Comparison of ENCODE assay signal across 9 cellular contexts in the genomic region with DNA sequence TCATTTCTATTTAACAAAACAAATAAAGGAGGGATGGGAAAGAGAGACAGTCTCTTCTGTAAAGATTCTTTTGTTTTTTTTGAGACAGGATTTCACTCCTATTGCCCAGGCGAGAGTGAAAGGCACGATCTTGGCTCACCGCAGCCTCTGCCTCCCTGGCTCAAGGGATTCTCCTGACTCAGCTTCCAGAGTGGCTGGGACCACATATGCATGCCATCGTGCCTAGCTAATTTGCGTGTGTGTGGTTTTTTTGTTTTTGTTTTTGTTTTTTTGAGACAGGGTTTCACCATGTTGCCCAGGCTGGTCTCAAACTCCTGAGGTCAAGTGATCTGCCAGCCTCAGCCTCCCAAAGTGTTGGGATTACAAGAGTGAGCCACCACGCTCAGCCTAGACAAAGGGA. TPM values are rescaled to one million over a fixed set of nuclear protein-coding genes. Genes with fewer than 3 reads are reported as not detected.
A peak's percentile ranks its signal among the peaks of the same experiment; 100 is the strongest.
DNase-seq lines count a peak whose midpoint lies in the region; ATAC-seq, FAIRE-seq and TF ChIP-seq lines count a peak whose summit lies in the region.
"Had no signal": no experiment of that assay in that cellular context is flagged by ENCODE, and none has a peak within 500 bp of the region (broad histone marks: within the 10 kb centered on the region; RNA-seq: fewer than 3 reads in every experiment).

No MANE protein-coding gene starts in this region.

- no peak for ATAC-seq in GM21576 (IDR thresholded peaks at IDR 0.05; ENCODE audit: unreplicated experiment)
- ATAC-seq in activated T-cell treated with anti-CD3 and anti-CD28 coated beads, Interleukin-2, amount 50 U/mL, for 4 hours: no peak

- no peak overlapping the region for H3K9ac ChIP-seq in kidney (ENCODE audit: low read length in 2 of 2)

- H3K36me3 ChIP-seq in kidney (ENCODE audit: control insufficient read depth in 1 of 2, insufficient read depth in 2 of 2, low read length in 2 of 2): no peaks in the 10 kb centered on the region

- no peak overlapping the region for H3K27ac ChIP-seq in kidney (ENCODE audit: low read depth in 2 of 2, low read length in 2 of 2)

- no peaks in the 10 kb centered on the region for H3K9me3 Mint-ChIP-seq in activated T-cell treated with anti-CD3 and anti-CD28 coated beads, Interleukin-2, amount 50 U/mL, for 4 hours

- H3K27me3 Mint-ChIP-seq in activated T-cell treated with anti-CD3 and anti-CD28 coated beads, Interleukin-2, amount 50 U/mL, for 4 hours (ENCODE audit: low read depth): no peaks in the 10 kb centered on the region

- no peak overlapping the region for H3K4me3 Mint-ChIP-seq in activated T-cell treated with anti-CD3 and anti-CD28 coated beads, Interleukin-2, amount 50 U/mL, for 4 hours

- DNase-seq in AG09309 (ENCODE audit: low read depth): peak; percentile 68
- DNase-seq in HCEC 1CT: peak; percentile 68
- peak; percentile 82 for DNase-seq in astrocyte of the spinal cord (ENCODE audit: low read depth, low spot score)
- no peak for DNase-seq in kidney
- DNase-seq in OCI-M2 (lab: John Stamatoyannopoulos, UW; ENCODE audit: unreplicated experiment): no peak
- no peak for DNase-seq in cerebellum (ENCODE audit: low spot score)
- no peak for DNase-seq in activated T-cell treated with anti-CD3 and anti-CD28 coated beads, Interleukin-2, amount 50 U/mL, for 4 hours
- DNase-seq: activated CD4-positive, alpha-beta T cell treated with anti-CD3 and anti-CD28 coated beads, Interleukin-2, amount 50 U/mL, for 4 hours had no signal

- peaks cover 14 to 30% of the 10 kb centered on the region in 2 donors for H3K4me1 ChIP-seq in kidney (ENCODE audit: control insufficient read depth in 1 of 2, insufficient read depth in 1 of 2, low read depth in 1 of 2, low read length in 2 of 2)

- H3K36me3 Mint-ChIP-seq in activated T-cell treated with anti-CD3 and anti-CD28 coated beads, Interleukin-2, amount 50 U/mL, for 4 hours (ENCODE audit: insufficient read depth): no peaks in the 10 kb centered on the region

- TF ChIP-seq CTCF in AG09309 (IDR thresholded peaks at IDR 0.05; ENCODE audit: control insufficient read depth, insufficient read depth, low read depth, low read length, missing control alignments) (no peak), astrocyte of the spinal cord (IDR thresholded peaks at IDR 0.05; ENCODE audit: low read depth, low read length) (no peak), kidney (IDR thresholded peaks at IDR 0.05; ENCODE audit: borderline replicate concordance, extremely low read depth, insufficient read depth) (no peak)

- in situ Hi-C loops in astrocyte of the spinal cord (cut with HindIII; ENCODE audit: low sequenced_read_pairs): no loop called here

- intact Hi-C loops in kidney (cut with DNase I): no loop called here

- H3K4me1 Mint-ChIP-seq in activated T-cell treated with anti-CD3 and anti-CD28 coated beads, Interleukin-2, amount 50 U/mL, for 4 hours (ENCODE audit: low read depth): peaks cover 75% of the 10 kb centered on the region

- H3K4me3 ChIP-seq in AG09309 (ENCODE audit: control insufficient read depth, low read depth, low read length): no peak overlapping the region
- H3K4me3 ChIP-seq in astrocyte of the spinal cord (ENCODE audit: low read depth, low read length): no peak overlapping the region
- peak overlapping the region; percentile 19 to 26 for H3K4me3 ChIP-seq in kidney (ENCODE audit: low read length in 2 of 2)

- no peak for FAIRE-seq in kidney (lab: Jason Lieb, UNC)

- no peaks in the 10 kb centered on the region for H3K9me3 ChIP-seq in kidney (ENCODE audit: control insufficient read depth in 1 of 2, low read length in 2 of 2)

RNA-seq across cellular contexts. Expression of a gene that starts 23.3 kb away (rescaled TPM):
- total RNA-seq in kidney (49.9 TPM), cerebellum (67.0 TPM)
- 7.8 TPM for polyA plus RNA-seq in kidney (ENCODE audit: insufficient read depth, low read depth, low replicate concordance)
- total RNA-seq in activated T-cell treated with anti-CD3 and anti-CD28 coated beads, Interleukin-2, amount 50 U/mL, for 4 hours: 10 to 100 TPM; 44.6 to 46.2 (median 44.6) TPM

Comparison
In these comparisons a context has a peak if more than half of its experiments do, and no peak if none do; other contexts are left out.
1. DNase-seq: peak in AG09309 (single experiment), HCEC 1CT (single experiment) and astrocyte of the spinal cord (single experiment); none in kidney (single experiment), OCI-M2 (single experiment), cerebellum (single experiment) and activated T-cell treated with anti-CD3 and anti-CD28 coated beads, Interleukin-2, amount 50 U/mL, for 4 hours (single experiment).
2. H3K4me3 ChIP-seq: peak in kidney (2 of 2); none in AG09309 (single experiment) and astrocyte of the spinal cord (single experiment).